1 cellular context compared by ENCODE assay signal in genomic region chr18:77366725-77367641, GRCh38.
TF ChIP-seq lines count a peak whose summit lies in the region.

No MANE protein-coding gene starts in this region.

TF ChIP-seq in HepG2, 621 proteins besides CTCF, POLR2A, EP300 and RAD21 (continued from another document and continues in another):
- TF ChIP-seq ZBTB3 (CRISPR knock-in tag; IDR thresholded peaks at IDR 0.05; ENCODE audit: borderline replicate concordance, low read depth) (no peak; the same call in 1 of the 2 replicates), STAT5B (CRISPR knock-in tag; IDR thresholded peaks at IDR 0.05) (no peak), RXRA (CRISPR knock-in tag; IDR thresholded peaks at IDR 0.05) (peak; percentile 22; the same call in 1 of the 2 replicates), SOX6 (IDR thresholded peaks at IDR 0.05) (no peak), SOX6 (CRISPR knock-in tag; IDR thresholded peaks at IDR 0.05) (peak; percentile 83), PPARG (CRISPR knock-in tag; conservative IDR thresholded peaks at IDR 0.05) (0 out of 2 replicates have a peak, but pooled peaks have one; percentile 31), ZNF512B (CRISPR knock-in tag; IDR thresholded peaks at IDR 0.05; ENCODE audit: borderline replicate concordance) (no peak), TCF7 (IDR thresholded peaks at IDR 0.05; ENCODE audit: low read depth) (peak; percentile 19; the same call in 1 of the 2 replicates), ZNF543 (CRISPR knock-in tag; IDR thresholded peaks at IDR 0.05) (no peak), ZNF382 (CRISPR knock-in tag; IDR thresholded peaks at IDR 0.05; ENCODE audit: borderline replicate concordance) (no peak), AGO1 (IDR thresholded peaks at IDR 0.05; ENCODE audit: low read depth, low read length, poor library complexity, severe bottlenecking) (no peak), ZNF883 (CRISPR knock-in tag; IDR thresholded peaks at IDR 0.05; ENCODE audit: not compliant biosample characterization) (no peak), ZNF773 (CRISPR knock-in tag; IDR thresholded peaks at IDR 0.05; ENCODE audit: borderline replicate concordance) (no peak), YEATS4 (CRISPR knock-in tag; IDR thresholded peaks at IDR 0.05; ENCODE audit: borderline replicate concordance) (peak; percentile 42; the same call in 1 of the 2 replicates), PAWR (CRISPR knock-in tag; IDR thresholded peaks at IDR 0.05; ENCODE audit: borderline replicate concordance) (no peak), SP4 (CRISPR knock-in tag; IDR thresholded peaks at IDR 0.05) (no peak), IRF9 (CRISPR knock-in tag; IDR thresholded peaks at IDR 0.05; ENCODE audit: borderline replicate concordance) (no peak), HMG20B (CRISPR knock-in tag; conservative IDR thresholded peaks at IDR 0.05) (peak; percentile 53; the same call in 1 of the 2 replicates), ZNF777 (CRISPR knock-in tag; IDR thresholded peaks at IDR 0.05) (no peak), ETS1 (CRISPR knock-in tag; IDR thresholded peaks at IDR 0.05) (no peak), ZBTB21 (CRISPR knock-in tag; IDR thresholded peaks at IDR 0.05) (peak; percentile 76), ATF7-NPFF (CRISPR knock-in tag; IDR thresholded peaks at IDR 0.05; ENCODE audit: low read depth) (no peak), TRIM24 (CRISPR knock-in tag; IDR thresholded peaks at IDR 0.05) (no peak), ZNF556 (CRISPR knock-in tag; IDR thresholded peaks at IDR 0.05; ENCODE audit: borderline replicate concordance) (no peak; the same call in 1 of the 2 replicates), ZFP36L1 (CRISPR knock-in tag; IDR thresholded peaks at IDR 0.05) (0 out of 2 replicates have a peak, but pooled peaks have one; percentile 63), ZNF674 (CRISPR knock-in tag; IDR thresholded peaks at IDR 0.05; ENCODE audit: low read depth) (no peak), NR2F1 (CRISPR knock-in tag; IDR thresholded peaks at IDR 0.05) (no peak), ZMYM2 (CRISPR knock-in tag; IDR thresholded peaks at IDR 0.05) (peak; percentile 49; the same call in 1 of the 2 replicates), DNMT3B (CRISPR knock-in tag; conservative IDR thresholded peaks at IDR 0.05) (0 out of 2 replicates have a peak, but pooled peaks have one; percentile 25), ZNF724P (CRISPR knock-in tag; IDR thresholded peaks at IDR 0.05; ENCODE audit: borderline replicate concordance) (no peak), ERF (CRISPR knock-in tag; IDR thresholded peaks at IDR 0.05) (peak; percentile 58; the same call in 1 of the 2 replicates), KDM5B (CRISPR knock-in tag; IDR thresholded peaks at IDR 0.05; ENCODE audit: borderline replicate concordance) (peak; percentile 34; the same call in 1 of the 2 replicates), CBX1 (IDR thresholded peaks at IDR 0.05; ENCODE audit: low read depth) (peak; percentile 58), GABPB1 (CRISPR knock-in tag; IDR thresholded peaks at IDR 0.05) (peak; percentile 58; the same call in 1 of the 2 replicates), ZNF878 (CRISPR knock-in tag; IDR thresholded peaks at IDR 0.05) (no peak), FOXC1 (CRISPR knock-in tag; IDR thresholded peaks at IDR 0.05; ENCODE audit: borderline replicate concordance) (no peak), ZBTB38 (CRISPR knock-in tag; IDR thresholded peaks at IDR 0.05) (no peak), CHD4 (IDR thresholded peaks at IDR 0.05; ENCODE audit: borderline replicate concordance, low read length) (no peak), ZNF619 (CRISPR knock-in tag; IDR thresholded peaks at IDR 0.05) (no peak), RXRB (CRISPR knock-in tag; IDR thresholded peaks at IDR 0.05; ENCODE audit: borderline replicate concordance) (peak; percentile 41; the same call in 1 of the 2 replicates), RAD51 (IDR thresholded peaks at IDR 0.05; ENCODE audit: borderline replicate concordance) (no peak), ESRRA (CRISPR knock-in tag; IDR thresholded peaks at IDR 0.05; ENCODE audit: low read depth) (no peak), PHB2 (IDR thresholded peaks at IDR 0.05; ENCODE audit: partially characterized antibody) (no peak), ZNF143 (CRISPR knock-in tag; IDR thresholded peaks at IDR 0.05) (no peak)
- TF ChIP-seq, protein P1, sequence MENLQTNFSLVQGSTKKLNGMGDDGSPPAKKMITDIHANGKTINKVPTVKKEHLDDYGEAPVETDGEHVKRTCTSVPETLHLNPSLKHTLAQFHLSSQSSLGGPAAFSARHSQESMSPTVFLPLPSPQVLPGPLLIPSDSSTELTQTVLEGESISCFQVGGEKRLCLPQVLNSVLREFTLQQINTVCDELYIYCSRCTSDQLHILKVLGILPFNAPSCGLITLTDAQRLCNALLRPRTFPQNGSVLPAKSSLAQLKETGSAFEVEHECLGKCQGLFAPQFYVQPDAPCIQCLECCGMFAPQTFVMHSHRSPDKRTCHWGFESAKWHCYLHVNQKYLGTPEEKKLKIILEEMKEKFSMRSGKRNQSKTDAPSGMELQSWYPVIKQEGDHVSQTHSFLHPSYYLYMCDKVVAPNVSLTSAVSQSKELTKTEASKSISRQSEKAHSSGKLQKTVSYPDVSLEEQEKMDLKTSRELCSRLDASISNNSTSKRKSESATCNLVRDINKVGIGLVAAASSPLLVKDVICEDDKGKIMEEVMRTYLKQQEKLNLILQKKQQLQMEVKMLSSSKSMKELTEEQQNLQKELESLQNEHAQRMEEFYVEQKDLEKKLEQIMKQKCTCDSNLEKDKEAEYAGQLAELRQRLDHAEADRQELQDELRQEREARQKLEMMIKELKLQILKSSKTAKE (CRISPR knock-in tag; IDR thresholded peaks at IDR 0.05; ENCODE audit: borderline replicate concordance) = peak; percentile 92
- TF ChIP-seq, protein P2, sequence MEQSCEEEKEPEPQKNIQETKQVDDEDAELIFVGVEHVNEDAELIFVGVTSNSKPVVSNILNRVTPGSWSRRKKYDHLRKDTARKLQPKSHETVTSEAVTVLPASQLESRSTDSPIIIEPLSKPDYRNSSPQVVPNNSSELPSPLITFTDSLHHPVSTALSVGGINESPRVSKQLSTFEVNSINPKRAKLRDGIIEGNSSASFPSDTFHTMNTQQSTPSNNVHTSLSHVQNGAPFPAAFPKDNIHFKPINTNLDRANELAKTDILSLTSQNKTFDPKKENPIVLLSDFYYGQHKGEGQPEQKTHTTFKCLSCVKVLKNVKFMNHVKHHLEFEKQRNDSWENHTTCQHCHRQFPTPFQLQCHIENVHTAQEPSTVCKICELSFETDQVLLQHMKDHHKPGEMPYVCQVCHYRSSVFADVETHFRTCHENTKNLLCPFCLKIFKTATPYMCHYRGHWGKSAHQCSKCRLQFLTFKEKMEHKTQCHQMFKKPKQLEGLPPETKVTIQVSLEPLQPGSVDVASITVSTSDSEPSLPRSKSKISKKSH (CRISPR knock-in tag; IDR thresholded peaks at IDR 0.05; ENCODE audit: borderline replicate concordance) = no peak
- TF ChIP-seq, protein P3, sequence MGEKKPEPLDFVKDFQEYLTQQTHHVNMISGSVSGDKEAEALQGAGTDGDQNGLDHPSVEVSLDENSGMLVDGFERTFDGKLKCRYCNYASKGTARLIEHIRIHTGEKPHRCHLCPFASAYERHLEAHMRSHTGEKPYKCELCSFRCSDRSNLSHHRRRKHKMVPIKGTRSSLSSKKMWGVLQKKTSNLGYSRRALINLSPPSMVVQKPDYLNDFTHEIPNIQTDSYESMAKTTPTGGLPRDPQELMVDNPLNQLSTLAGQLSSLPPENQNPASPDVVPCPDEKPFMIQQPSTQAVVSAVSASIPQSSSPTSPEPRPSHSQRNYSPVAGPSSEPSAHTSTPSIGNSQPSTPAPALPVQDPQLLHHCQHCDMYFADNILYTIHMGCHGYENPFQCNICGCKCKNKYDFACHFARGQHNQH (CRISPR knock-in tag; IDR thresholded peaks at IDR 0.05) = peak; percentile 86
- TF ChIP-seq, protein P4, sequence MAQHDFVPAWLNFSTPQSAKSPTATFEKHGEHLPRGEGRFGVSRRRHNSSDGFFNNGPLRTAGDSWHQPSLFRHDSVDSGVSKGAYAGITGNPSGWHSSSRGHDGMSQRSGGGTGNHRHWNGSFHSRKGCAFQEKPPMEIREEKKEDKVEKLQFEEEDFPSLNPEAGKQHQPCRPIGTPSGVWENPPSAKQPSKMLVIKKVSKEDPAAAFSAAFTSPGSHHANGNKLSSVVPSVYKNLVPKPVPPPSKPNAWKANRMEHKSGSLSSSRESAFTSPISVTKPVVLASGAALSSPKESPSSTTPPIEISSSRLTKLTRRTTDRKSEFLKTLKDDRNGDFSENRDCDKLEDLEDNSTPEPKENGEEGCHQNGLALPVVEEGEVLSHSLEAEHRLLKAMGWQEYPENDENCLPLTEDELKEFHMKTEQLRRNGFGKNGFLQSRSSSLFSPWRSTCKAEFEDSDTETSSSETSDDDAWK (CRISPR knock-in tag; IDR thresholded peaks at IDR 0.05) = no peak
- TF ChIP-seq, protein P5, sequence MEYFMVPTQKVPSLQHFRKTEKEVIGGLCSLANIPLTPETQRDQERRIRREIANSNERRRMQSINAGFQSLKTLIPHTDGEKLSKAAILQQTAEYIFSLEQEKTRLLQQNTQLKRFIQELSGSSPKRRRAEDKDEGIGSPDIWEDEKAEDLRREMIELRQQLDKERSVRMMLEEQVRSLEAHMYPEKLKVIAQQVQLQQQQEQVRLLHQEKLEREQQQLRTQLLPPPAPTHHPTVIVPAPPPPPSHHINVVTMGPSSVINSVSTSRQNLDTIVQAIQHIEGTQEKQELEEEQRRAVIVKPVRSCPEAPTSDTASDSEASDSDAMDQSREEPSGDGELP (IDR thresholded peaks at IDR 0.05; ENCODE audit: borderline replicate concordance, low read depth) = peak; percentile 94
- TF ChIP-seq, protein P6, sequence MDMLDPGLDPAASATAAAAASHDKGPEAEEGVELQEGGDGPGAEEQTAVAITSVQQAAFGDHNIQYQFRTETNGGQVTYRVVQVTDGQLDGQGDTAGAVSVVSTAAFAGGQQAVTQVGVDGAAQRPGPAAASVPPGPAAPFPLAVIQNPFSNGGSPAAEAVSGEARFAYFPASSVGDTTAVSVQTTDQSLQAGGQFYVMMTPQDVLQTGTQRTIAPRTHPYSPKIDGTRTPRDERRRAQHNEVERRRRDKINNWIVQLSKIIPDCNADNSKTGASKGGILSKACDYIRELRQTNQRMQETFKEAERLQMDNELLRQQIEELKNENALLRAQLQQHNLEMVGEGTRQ (IDR thresholded peaks at IDR 0.05; ENCODE audit: low read depth, low read length) = no peak
- TF ChIP-seq, protein P6 (CRISPR knock-in tag; IDR thresholded peaks at IDR 0.05; ENCODE audit: borderline replicate concordance) = no peak
- TF ChIP-seq, protein P7, sequence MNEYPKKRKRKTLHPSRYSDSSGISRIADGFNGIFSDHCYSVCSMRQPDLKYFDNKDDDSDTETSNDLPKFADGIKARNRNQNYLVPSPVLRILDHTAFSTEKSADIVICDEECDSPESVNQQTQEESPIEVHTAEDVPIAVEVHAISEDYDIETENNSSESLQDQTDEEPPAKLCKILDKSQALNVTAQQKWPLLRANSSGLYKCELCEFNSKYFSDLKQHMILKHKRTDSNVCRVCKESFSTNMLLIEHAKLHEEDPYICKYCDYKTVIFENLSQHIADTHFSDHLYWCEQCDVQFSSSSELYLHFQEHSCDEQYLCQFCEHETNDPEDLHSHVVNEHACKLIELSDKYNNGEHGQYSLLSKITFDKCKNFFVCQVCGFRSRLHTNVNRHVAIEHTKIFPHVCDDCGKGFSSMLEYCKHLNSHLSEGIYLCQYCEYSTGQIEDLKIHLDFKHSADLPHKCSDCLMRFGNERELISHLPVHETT (CRISPR knock-in tag; conservative IDR thresholded peaks at IDR 0.05) = no peak; the same call in 1 of the 2 replicates
